28 cellular contexts compared by ENCODE assay signal in genomic region chr17:74711058-74711824, GRCh38. TPM values are rescaled to one million over a fixed set of nuclear protein-coding genes. Genes with fewer than 3 reads are reported as not detected.
"Had no signal": no experiment of that assay in that cellular context is flagged by ENCODE, and none has a peak within 500 bp of the region (broad histone marks: within the 10 kb centered on the region; RNA-seq: fewer than 3 reads in every experiment).

No MANE protein-coding gene starts in this region.

- H3K27me3 ChIP-seq: ascending aorta, brain microvascular endothelial cell had no signal

- H3K4me3 ChIP-seq: ascending aorta, left ventricle myocardium inferior had no signal

- H3K4me1 ChIP-seq: ascending aorta, left ventricle myocardium inferior had no signal

- H3K36me3 ChIP-seq: ascending aorta, brain microvascular endothelial cell, left ventricle myocardium inferior, WERI-Rb-1 had no signal

- FAIRE-seq: colon, endothelial cell of umbilical vein, small intestine, TTC549 had no signal

- DNase-seq: activated CD4-positive, alpha-beta T cell treated with anti-CD3 and anti-CD28 coated beads, Interleukin-2, amount 10 ng/mL, durations not matched to agents 7 days and 5 days; activated CD4-positive, CD25-positive, alpha-beta regulatory T cell treated with anti-CD3 and anti-CD28 coated beads, Interleukin-2, amount 50 U/mL, for 72 hours; activated CD8-positive, alpha-beta memory T cell treated with anti-CD3 and anti-CD28 coated beads, Interleukin-2, amount 10 ng/mL, durations not matched to agents 7 days and 5 days; activated CD8-positive, alpha-beta T cell treated with anti-CD3 and anti-CD28 coated beads for 36 hours; activated gamma-delta T cell; activated naive CD4-positive, alpha-beta T cell treated with anti-CD3 and anti-CD28 coated beads, Interleukin-2, amount 50 U/mL, for 16 hours; activated T-cell treated with anti-CD3 and anti-CD28 coated beads for 4 hours; brain microvascular endothelial cell; central memory CD4-positive, alpha-beta T cell; dorsolateral prefrontal cortex; effector memory CD8-positive, alpha-beta T cell; foreskin melanocyte; glutamatergic neuron; hippocampal formation; left ventricle myocardium inferior; mammary epithelial cell; nucleus accumbens; small intestine; stimulated activated CD4-positive, alpha-beta T cell treated with anti-CD3 and anti-CD28 coated beads, Interleukin-15, amount 100 ng/mL, for 24 hours; stimulated activated naive CD4-positive, alpha-beta T cell treated with Interleukin-2 at 50 U/mL for 16 hours; WERI-Rb-1 had no signal

- H3K27ac ChIP-seq: ascending aorta, brain microvascular endothelial cell, dorsolateral prefrontal cortex, left ventricle myocardium inferior, WERI-Rb-1 had no signal

- H3K9me3 ChIP-seq: ascending aorta, left ventricle myocardium inferior had no signal

RNA-seq across cellular contexts. Expression of gene CD300LF, which starts 1.5 kb away (rescaled TPM):
- total RNA-seq: activated CD4-positive, alpha-beta T cell treated with anti-CD3 and anti-CD28 coated beads, Interleukin-2, amount 10 ng/mL, durations not matched to agents 7 days and 5 days; activated CD8-positive, alpha-beta memory T cell treated with anti-CD3 and anti-CD28 coated beads, Interleukin-2, amount 10 ng/mL, durations not matched to agents 7 days and 5 days; activated CD8-positive, alpha-beta T cell treated with anti-CD3 and anti-CD28 coated beads for 36 hours; ascending aorta; endothelial cell of umbilical vein; mammary epithelial cell; mesothelial cell of epicardium; renal cortical epithelial cell; T-helper 2 cell treated with Interferon-gamma antibody and Interleukin-4, amounts not matched to agents 100 ng/mL and 5 ng/mL, for 36 hours had no signal
- polyA plus RNA-seq: endothelial cell of umbilical vein, mammary epithelial cell had no signal

RNA-seq across cellular contexts. Expression of gene RAB37, which starts 25.8 kb away (rescaled TPM):
- total RNA-seq: endothelial cell of umbilical vein, mammary epithelial cell had no signal
- polyA plus RNA-seq: mammary epithelial cell had no signal
